In the genomic region with DNA sequence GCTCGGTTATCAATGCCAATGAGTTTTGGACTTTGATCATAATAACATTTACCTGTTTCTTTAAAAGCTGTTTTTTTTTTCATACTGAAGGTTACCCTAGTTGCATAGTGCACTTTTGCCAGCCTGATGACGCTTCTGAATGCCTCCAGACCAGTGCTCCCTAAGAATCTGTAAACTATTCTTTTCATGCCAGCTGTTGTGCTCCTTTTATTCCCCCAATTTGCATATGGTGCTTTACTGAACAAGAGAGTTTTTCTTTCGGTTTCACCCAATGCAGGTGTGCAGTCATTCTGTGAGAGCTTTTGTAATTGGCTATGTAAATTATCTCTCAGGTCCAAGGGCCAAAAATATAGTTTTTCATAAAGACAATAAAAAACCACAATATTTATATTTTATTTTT, we compare ENCODE assay signal across 8 cellular contexts. TPM values are rescaled to one million over a fixed set of nuclear protein-coding genes. Genes with fewer than 3 reads are reported as not detected.
A peak's percentile ranks its signal among the peaks of the same experiment; 100 is the strongest.
DNase-seq lines count a peak whose midpoint lies in the region; ATAC-seq and TF ChIP-seq lines count a peak whose summit lies in the region.

No MANE protein-coding gene starts in this region.

- DNase-seq in CD4-positive, CD25-positive, alpha-beta regulatory T cell, result peak; percentile 8 to 87 (median 57)
- peak; percentile 12 for DNase-seq in activated T-helper 1 cell treated with anti-CD3 and anti-CD28 coated beads, Interleukin-12 subunit alpha, Interleukin-12 subunit beta, Interleukin-2, Interleukin-4 antibody, amounts not matched to agents 30 ng/mL and 10 ng/mL and 1 ng/mL, durations not matched to agents 14 hours and 24 hours and 36 hours (ENCODE audit: low spot score)
- DNase-seq in RKO (ENCODE audit: low spot score) (no peak), SHP77 (lab: John Stamatoyannopoulos, UW) (no peak), upper lobe of left lung (no peak), Right ventricle myocardium superior (no peak)

- no peak for TF ChIP-seq EP300 in upper lobe of left lung (IDR thresholded peaks at IDR 0.05)

- TF ChIP-seq POLR2A in upper lobe of left lung (IDR thresholded peaks at IDR 0.05), result no peak

- H3K4me1 ChIP-seq in CD4-positive, CD25-positive, alpha-beta regulatory T cell (ENCODE audit: control insufficient read depth, insufficient read depth, low read length, poor library complexity, severe bottlenecking), result peaks cover 34% of the 10 kb centered on the region
- peaks cover 3 to 12% (median 9%) of the 10 kb centered on the region in 4 donors for H3K4me1 ChIP-seq in upper lobe of left lung

- 65 to 79% methylated on average over 3 of the region's 3 CpGs for WGBS in upper lobe of left lung, 2 donors

- peak overlapping the region; percentile 71 for H3K27ac ChIP-seq in CD4-positive, CD25-positive, alpha-beta regulatory T cell (ENCODE audit: insufficient read depth, low read length, poor library complexity, severe bottlenecking)
- no peak overlapping the region for H3K27ac ChIP-seq in upper lobe of left lung

- H3K9me3 Mint-ChIP-seq in CD4-positive, CD25-positive, alpha-beta regulatory T cell, result no peaks in the 10 kb centered on the region
- peaks cover 4% of the 10 kb centered on the region for H3K9me3 Mint-ChIP-seq in activated T-helper 1 cell treated with anti-CD3 and anti-CD28 coated beads, Interleukin-12 subunit alpha, Interleukin-12 subunit beta, Interleukin-2, Interleukin-4 antibody, amounts not matched to agents 30 ng/mL and 10 ng/mL and 1 ng/mL, durations not matched to agents 14 hours and 24 hours and 36 hours

- H3K9me3 ChIP-seq in CD4-positive, CD25-positive, alpha-beta regulatory T cell (ENCODE audit: control insufficient read depth in 2 of 2, low read length in 2 of 2), result no peaks in the 10 kb centered on the region
- no peaks in the 10 kb centered on the region for H3K9me3 ChIP-seq in upper lobe of left lung

- H3K27me3 Mint-ChIP-seq in CD4-positive, CD25-positive, alpha-beta regulatory T cell, result no peaks in the 10 kb centered on the region
- peaks cover 3% of the 10 kb centered on the region for H3K27me3 Mint-ChIP-seq in activated T-helper 1 cell treated with anti-CD3 and anti-CD28 coated beads, Interleukin-12 subunit alpha, Interleukin-12 subunit beta, Interleukin-2, Interleukin-4 antibody, amounts not matched to agents 30 ng/mL and 10 ng/mL and 1 ng/mL, durations not matched to agents 14 hours and 24 hours and 36 hours (ENCODE audit: insufficient read depth)

- H3K4me3 ChIP-seq in CD4-positive, CD25-positive, alpha-beta regulatory T cell (ENCODE audit: low read depth, low read length), result peak overlapping the region; percentile 86
- H3K4me3 ChIP-seq in upper lobe of left lung, result peak overlapping the region in 1 of 4 donors; percentile 4

- intact Hi-C loops in activated T-helper 1 cell treated with anti-CD3 and anti-CD28 coated beads, Interleukin-12 subunit alpha, Interleukin-12 subunit beta, Interleukin-2, Interleukin-4 antibody, amounts not matched to agents 30 ng/mL and 10 ng/mL and 1 ng/mL, durations not matched to agents 14 hours and 24 hours and 36 hours (cut with micrococcal nuclease), result loop anchor here (1.0 to 5.0 kb wide), 9 partner anchors 48 to 280 kb away; a partner anchor contains a TSS
- intact Hi-C loops in Right ventricle myocardium superior (cut with DNase I), result no loop called here

- no peaks in the 10 kb centered on the region for H3K36me3 ChIP-seq in CD4-positive, CD25-positive, alpha-beta regulatory T cell (ENCODE audit: control insufficient read depth, insufficient read depth, low read length)
- no peaks in the 10 kb centered on the region for H3K36me3 ChIP-seq in upper lobe of left lung

- no peaks in the 10 kb centered on the region for H3K27me3 ChIP-seq in CD4-positive, CD25-positive, alpha-beta regulatory T cell (ENCODE audit: control insufficient read depth, insufficient read depth, low read length)
- H3K27me3 ChIP-seq in upper lobe of left lung, result no peaks in the 10 kb centered on the region

- peak; percentile 81 to 87 for ATAC-seq in CD4-positive, CD25-positive, alpha-beta regulatory T cell (ENCODE audit: low read depth in 2 of 2)
- ATAC-seq in GM19035 (IDR thresholded peaks at IDR 0.05; ENCODE audit: unreplicated experiment) (peak; percentile 95), HG03064 (IDR thresholded peaks at IDR 0.05; ENCODE audit: low read depth, unreplicated experiment) (peak; percentile 86), upper lobe of left lung (ENCODE audit: low FRiP score in 2 of 2) (no peak), Right ventricle myocardium superior (ENCODE audit: poor library complexity) (no peak)

- peaks cover 29 to 50% (median 34%) of the 10 kb centered on the region in 4 donors for H3K4me1 Mint-ChIP-seq in CD4-positive, CD25-positive, alpha-beta regulatory T cell
- peaks cover 44% of the 10 kb centered on the region for H3K4me1 Mint-ChIP-seq in activated T-helper 1 cell treated with anti-CD3 and anti-CD28 coated beads, Interleukin-12 subunit alpha, Interleukin-12 subunit beta, Interleukin-2, Interleukin-4 antibody, amounts not matched to agents 30 ng/mL and 10 ng/mL and 1 ng/mL, durations not matched to agents 14 hours and 24 hours and 36 hours (ENCODE audit: low read depth)

- peak overlapping the region; percentile 70 to 90 (median 80) for H3K4me3 Mint-ChIP-seq in CD4-positive, CD25-positive, alpha-beta regulatory T cell
- H3K4me3 Mint-ChIP-seq in activated T-helper 1 cell treated with anti-CD3 and anti-CD28 coated beads, Interleukin-12 subunit alpha, Interleukin-12 subunit beta, Interleukin-2, Interleukin-4 antibody, amounts not matched to agents 30 ng/mL and 10 ng/mL and 1 ng/mL, durations not matched to agents 14 hours and 24 hours and 36 hours, result no peak overlapping the region

- peaks cover 10% of the 10 kb centered on the region for H3K36me3 Mint-ChIP-seq in CD4-positive, CD25-positive, alpha-beta regulatory T cell
- H3K36me3 Mint-ChIP-seq in activated T-helper 1 cell treated with anti-CD3 and anti-CD28 coated beads, Interleukin-12 subunit alpha, Interleukin-12 subunit beta, Interleukin-2, Interleukin-4 antibody, amounts not matched to agents 30 ng/mL and 10 ng/mL and 1 ng/mL, durations not matched to agents 14 hours and 24 hours and 36 hours (ENCODE audit: low read depth), result no peaks in the 10 kb centered on the region

- no peak for TF ChIP-seq CTCF in upper lobe of left lung (IDR thresholded peaks at IDR 0.05)

- peak overlapping the region; percentile 71 to 92 (median 89) for H3K27ac Mint-ChIP-seq in CD4-positive, CD25-positive, alpha-beta regulatory T cell
- no peak overlapping the region for H3K27ac Mint-ChIP-seq in activated T-helper 1 cell treated with anti-CD3 and anti-CD28 coated beads, Interleukin-12 subunit alpha, Interleukin-12 subunit beta, Interleukin-2, Interleukin-4 antibody, amounts not matched to agents 30 ng/mL and 10 ng/mL and 1 ng/mL, durations not matched to agents 14 hours and 24 hours and 36 hours

RNA-seq across cellular contexts. Expression of a gene that starts 48.1 kb away (rescaled TPM):
- 88.1 TPM for total RNA-seq in CD4-positive, CD25-positive, alpha-beta regulatory T cell
- 10 to 100 TPM; 12.6 to 36.7 (median 23.7) TPM for polyA plus RNA-seq in CD4-positive, CD25-positive, alpha-beta regulatory T cell
- total RNA-seq in activated T-helper 1 cell treated with anti-CD3 and anti-CD28 coated beads, Interleukin-12 subunit alpha, Interleukin-12 subunit beta, Interleukin-2, Interleukin-4 antibody, amounts not matched to agents 30 ng/mL and 10 ng/mL and 1 ng/mL, durations not matched to agents 14 hours and 24 hours and 36 hours, result 13.4 and 13.5 TPM in 2 replicates
- total RNA-seq in upper lobe of left lung (100 to 1,000 TPM in 1 of 6 donors, 10 to 100 TPM in 5; 27.4 to 240 (median 46.6) TPM), Right ventricle myocardium superior (4.0 TPM)

Comparison
In these comparisons a context has a peak if more than half of its experiments do, and no peak if none do; other contexts are left out.
1. ATAC-seq: peak in CD4-positive, CD25-positive, alpha-beta regulatory T cell (2 of 2), GM19035 (single experiment) and HG03064 (single experiment); none in upper lobe of left lung (0 of 2) and Right ventricle myocardium superior (single experiment).
2. DNase-seq: peak in CD4-positive, CD25-positive, alpha-beta regulatory T cell (3 of 3) and activated T-helper 1 cell treated with anti-CD3 and anti-CD28 coated beads, Interleukin-12 subunit alpha, Interleukin-12 subunit beta, Interleukin-2, Interleukin-4 antibody, amounts not matched to agents 30 ng/mL and 10 ng/mL and 1 ng/mL, durations not matched to agents 14 hours and 24 hours and 36 hours (single experiment); none in RKO (single experiment), SHP77 (0 of 2), upper lobe of left lung (0 of 2) and Right ventricle myocardium superior (single experiment).